8 cellular contexts compared by ENCODE assay signal in genomic region chr12:127381043-127381668, GRCh38.
A peak's percentile ranks its signal among the peaks of the same experiment; 100 is the strongest.
DNase-seq lines count a peak whose midpoint lies in the region; ATAC-seq, FAIRE-seq and TF ChIP-seq lines count a peak whose summit lies in the region.

No MANE protein-coding gene starts in this region.

- TF ChIP-seq CTCF in D721Med (IDR thresholded peaks at IDR 0.05; ENCODE audit: insufficient read depth, missing control alignments) (peak; percentile 64), choroid plexus epithelial cell (conservative IDR thresholded peaks at IDR 0.05; ENCODE audit: low read depth, low read length) (peak; percentile 64), liver (IDR thresholded peaks at IDR 0.05; ENCODE audit: low read depth, low read length, missing input control) (peak; percentile 73)

- no peak overlapping the region for H3K9ac ChIP-seq in liver (ENCODE audit: low read depth in 1 of 2, low read length in 2 of 2)

- TF ChIP-seq RAD21 in liver (IDR thresholded peaks at IDR 0.05), result peak; percentile 69 to 76

- no peak overlapping the region for H3K27ac Mint-ChIP-seq in T-helper 2 cell treated with Interferon-gamma antibody and Interleukin-4, amounts not matched to agents 5 μg/mL and 100 μg/mL, for 36 hours
- peak overlapping the region; percentile 3 for H3K27ac Mint-ChIP-seq in stimulated activated naive B cell treated with anti-CD40 and anti-IgM and Interleukin-4, amounts not matched to agents 10 μg/mL and 1 μg/mL and 100 μg/mL, for 72 hours

- no peaks in the 10 kb centered on the region for H3K36me3 Mint-ChIP-seq in T-helper 2 cell treated with Interferon-gamma antibody and Interleukin-4, amounts not matched to agents 5 μg/mL and 100 μg/mL, for 36 hours (ENCODE audit: low read depth)
- no peaks in the 10 kb centered on the region for H3K36me3 Mint-ChIP-seq in stimulated activated naive B cell treated with anti-CD40 and anti-IgM and Interleukin-4, amounts not matched to agents 10 μg/mL and 1 μg/mL and 100 μg/mL, for 72 hours

- H3K9me3 Mint-ChIP-seq in T-helper 2 cell treated with Interferon-gamma antibody and Interleukin-4, amounts not matched to agents 5 μg/mL and 100 μg/mL, for 36 hours, result no peaks in the 10 kb centered on the region
- peaks cover 1 to 4% of the 10 kb centered on the region in 2 donors for H3K9me3 Mint-ChIP-seq in stimulated activated naive B cell treated with anti-CD40 and anti-IgM and Interleukin-4, amounts not matched to agents 10 μg/mL and 1 μg/mL and 100 μg/mL, for 72 hours

- DNase-seq in D721Med (ENCODE audit: insufficient read length, low spot score), result peak; percentile 19
- DNase-seq in Jurkat, Clone E6-1 (ENCODE audit: low read depth, low spot score), result peak; percentile 24
- peak; percentile 42 for DNase-seq in T-helper 2 cell treated with Interferon-gamma antibody and Interleukin-4, amounts not matched to agents 5 μg/mL and 100 μg/mL, for 36 hours (ENCODE audit: low spot score)
- peak; percentile 35 for DNase-seq in choroid plexus epithelial cell (ENCODE audit: low read depth)
- peak; percentile 6 for DNase-seq in stimulated activated naive B cell treated with anti-CD40 and anti-IgM and Interleukin-4, amounts not matched to agents 10 μg/mL and 1 μg/mL and 100 μg/mL, for 72 hours
- no peak for DNase-seq in NCI-H2171 treated with DMSO at 0.1 percent for 48 hours (lab: John Stamatoyannopoulos, UW)

- H3K4me3 Mint-ChIP-seq in T-helper 2 cell treated with Interferon-gamma antibody and Interleukin-4, amounts not matched to agents 5 μg/mL and 100 μg/mL, for 36 hours, result peak overlapping the region; percentile 19
- no peak overlapping the region for H3K4me3 Mint-ChIP-seq in stimulated activated naive B cell treated with anti-CD40 and anti-IgM and Interleukin-4, amounts not matched to agents 10 μg/mL and 1 μg/mL and 100 μg/mL, for 72 hours

- H3K4me3 ChIP-seq in Jurkat, Clone E6-1 (ENCODE audit: low read length), result no peak overlapping the region
- H3K4me3 ChIP-seq in choroid plexus epithelial cell (ENCODE audit: low read depth, low read length) (peak overlapping the region; percentile 45), liver (ENCODE audit: low read depth in 1 of 3, low read length in 3 of 3) (peak overlapping the region in 1 of 3 donors; percentile 21)

- no peak overlapping the region for H3K27ac ChIP-seq in liver (ENCODE audit: low read depth in 1 of 2, low read length in 2 of 2)

- H3K27me3 Mint-ChIP-seq in T-helper 2 cell treated with Interferon-gamma antibody and Interleukin-4, amounts not matched to agents 5 μg/mL and 100 μg/mL, for 36 hours (ENCODE audit: low read depth), result peaks cover 2% of the 10 kb centered on the region
- H3K27me3 Mint-ChIP-seq in stimulated activated naive B cell treated with anti-CD40 and anti-IgM and Interleukin-4, amounts not matched to agents 10 μg/mL and 1 μg/mL and 100 μg/mL, for 72 hours, result no peaks in the 10 kb centered on the region

- no peaks in the 10 kb centered on the region for H3K36me3 ChIP-seq in liver (ENCODE audit: control insufficient read depth in 4 of 4, insufficient read depth in 3 of 4, low read depth in 1 of 4, low read length in 3 of 4)

- H3K4me1 Mint-ChIP-seq in T-helper 2 cell treated with Interferon-gamma antibody and Interleukin-4, amounts not matched to agents 5 μg/mL and 100 μg/mL, for 36 hours (ENCODE audit: low read depth), result peaks cover 4% of the 10 kb centered on the region
- H3K4me1 Mint-ChIP-seq in stimulated activated naive B cell treated with anti-CD40 and anti-IgM and Interleukin-4, amounts not matched to agents 10 μg/mL and 1 μg/mL and 100 μg/mL, for 72 hours, result no peaks in the 10 kb centered on the region

- no peak for FAIRE-seq in D721Med (lab: Jason Lieb, UNC)

- peaks cover 0 to 8% (median 0%) of the 10 kb centered on the region in 4 donors for H3K27me3 ChIP-seq in liver (ENCODE audit: control insufficient read depth in 4 of 4, insufficient read depth in 4 of 4, low read length in 3 of 4)

- H3K4me1 ChIP-seq in liver (ENCODE audit: control insufficient read depth in 4 of 4, insufficient read depth in 4 of 4, low read length in 3 of 4), result peaks cover 2 to 5% (median 3%) of the 10 kb centered on the region in 4 donors

- ATAC-seq in GM19467 (IDR thresholded peaks at IDR 0.05; ENCODE audit: unreplicated experiment), result peak; percentile 85
- peak; percentile 61 to 68 for ATAC-seq in stimulated activated naive B cell treated with anti-CD40 and anti-IgM and Interleukin-4, amounts not matched to agents 10 μg/mL and 1 μg/mL and 100 μg/mL, for 72 hours (replicated peaks)

- H3K9me3 ChIP-seq in liver (ENCODE audit: control insufficient read depth in 4 of 4, low read length in 3 of 4), result no peaks in the 10 kb centered on the region

- WGBS in liver, result 4% methylated on average over 33 of the region's 33 CpGs

TF ChIP-seq in liver, 16 proteins besides CTCF, POLR2A, EP300 and RAD21:
- TF ChIP-seq RXRA (IDR thresholded peaks at IDR 0.05), result no peak
- no peak for TF ChIP-seq ATF3 (IDR thresholded peaks at IDR 0.05)
- no peak for TF ChIP-seq GABPA (IDR thresholded peaks at IDR 0.05 in 1 of 2, conservative IDR thresholded peaks at IDR 0.05 in 1 of 2)
- no peak for TF ChIP-seq NR2F2 (IDR thresholded peaks at IDR 0.05)
- no peak for TF ChIP-seq FOXA1 (IDR thresholded peaks at IDR 0.05)
- TF ChIP-seq JUND (IDR thresholded peaks at IDR 0.05), result no peak
- TF ChIP-seq ZBTB33 (IDR thresholded peaks at IDR 0.05), result no peak
- TF ChIP-seq HNF4G (IDR thresholded peaks at IDR 0.05), result no peak
- TF ChIP-seq REST (IDR thresholded peaks at IDR 0.05), result no peak
- TF ChIP-seq FOXA2 (IDR thresholded peaks at IDR 0.05), result no peak
- no peak for TF ChIP-seq TAF1 (conservative IDR thresholded peaks at IDR 0.05)
- no peak for TF ChIP-seq SP1 (IDR thresholded peaks at IDR 0.05)
- TF ChIP-seq YY1 (IDR thresholded peaks at IDR 0.05), result no peak
- no peak for TF ChIP-seq HNF4A (conservative IDR thresholded peaks at IDR 0.05)
- TF ChIP-seq MAX (IDR thresholded peaks at IDR 0.05), result no peak
- TF ChIP-seq EGR1 (IDR thresholded peaks at IDR 0.05; ENCODE audit: low read depth in 2 of 2), result no peak
TF ChIP-seq in liver: peak in this region for 0.
